Comparison of ENCODE assay signal across 1 cellular context in genomic region chr1:217149791-217150190, GRCh38.
TF ChIP-seq lines count a peak whose summit lies in the region.

No MANE protein-coding gene starts in this region.

TF ChIP-seq in SK-N-SH treated with all-trans-retinoic acid at 6 μM for 48 hours, 23 proteins besides CTCF, POLR2A, EP300 and RAD21 (continued from another document):
- TF ChIP-seq CSRNP3 (CRISPR knock-in tag; IDR thresholded peaks at IDR 0.05) = no peak
- no peak for TF ChIP-seq ZNF70 (CRISPR knock-in tag; IDR thresholded peaks at IDR 0.05)
